In the genomic region with DNA sequence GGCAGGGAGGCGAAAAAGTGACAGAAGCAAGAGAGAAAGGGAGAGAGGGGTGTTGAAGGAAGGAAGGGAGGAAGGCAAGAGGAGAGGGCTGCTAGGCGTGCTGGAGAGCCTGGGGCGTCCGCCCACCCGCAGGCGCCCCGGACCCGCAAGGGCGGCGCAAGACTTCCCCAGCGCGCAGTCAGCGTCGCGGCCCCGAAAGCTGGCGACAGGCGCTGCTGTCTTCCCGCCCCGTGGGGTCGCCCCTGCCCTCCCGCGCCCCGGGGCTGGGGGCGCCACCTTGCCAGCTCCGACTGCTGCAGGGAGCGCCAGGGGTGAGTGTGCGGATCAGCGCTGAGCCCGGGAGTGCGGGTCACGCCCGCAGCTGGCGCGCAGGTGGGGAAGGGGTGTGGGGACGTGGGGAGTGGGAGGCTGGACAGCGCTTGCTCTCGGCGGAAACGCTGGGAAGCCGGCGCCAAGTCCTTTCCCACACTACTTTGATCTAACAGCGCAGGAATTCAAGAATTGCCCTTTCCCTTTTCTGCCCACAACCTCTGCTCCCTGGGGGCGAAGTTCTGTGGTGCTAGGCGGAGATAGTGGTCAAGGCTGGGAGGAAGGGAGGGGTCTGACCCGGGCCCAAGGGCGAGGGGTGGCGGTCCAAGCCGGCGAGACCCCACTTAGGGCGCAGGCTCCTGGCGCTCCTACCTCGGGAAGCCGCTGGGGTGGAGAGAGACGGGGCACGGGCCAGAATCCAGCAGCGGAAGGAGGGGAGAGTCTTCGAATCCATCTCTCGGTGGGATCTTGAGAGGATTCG, we compare ENCODE assay signal across 8 cellular contexts. TPM values are rescaled to one million over a fixed set of nuclear protein-coding genes. Genes with fewer than 3 reads are reported as not detected.
DNase-seq lines count a peak whose midpoint lies in the region; ATAC-seq and TF ChIP-seq lines count a peak whose summit lies in the region.

A gene (plus strand): TSS at position 175 of the 790 bp plus-strand sequence.

- no peak for TF ChIP-seq POLR2A in erythroblast (IDR thresholded peaks at IDR 0.05; ENCODE audit: low read length)

- H3K27me3 ChIP-seq in neural cell (ENCODE audit: insufficient read depth, low read depth, low read length) = peaks cover 26% of the 10 kb centered on the region

- H4K20me1 ChIP-seq in neural cell (ENCODE audit: insufficient read depth) = no peaks in the 10 kb centered on the region

- H2AFZ ChIP-seq in neural cell (ENCODE audit: low read depth, low read length) = no peak within 1 kb of the TSS

- no peak for ATAC-seq in HG02840 (IDR thresholded peaks at IDR 0.05; ENCODE audit: low FRiP score, unreplicated experiment)
- no peak for ATAC-seq in GM21723 (IDR thresholded peaks at IDR 0.05; ENCODE audit: unreplicated experiment)

- H3K4me3 ChIP-seq in neural cell (ENCODE audit: low read length) = peak within 1 kb of the TSS; percentile 73

- no peaks in the 10 kb centered on the region for H3F3A ChIP-seq in neural cell (ENCODE audit: insufficient read depth, low read length, poor library complexity, severe bottlenecking)

- peak within 1 kb of the TSS; percentile 14 for H3K9ac ChIP-seq in neural cell (ENCODE audit: low read length)

- H3K79me2 ChIP-seq in neural cell (replicated peaks; ENCODE audit: insufficient read depth, low read length) = no peaks in the 10 kb centered on the region

- TF ChIP-seq RAD21 in neural cell (conservative IDR thresholded peaks at IDR 0.05) = peak; percentile 25

- no peak within 1 kb of the TSS for H3K4me2 ChIP-seq in neural cell (ENCODE audit: low read length)

- H3K9me3 ChIP-seq in neural cell (ENCODE audit: low read length) = no peaks in the 10 kb centered on the region

- no peaks in the 10 kb centered on the region for H3K36me3 ChIP-seq in neural cell (ENCODE audit: insufficient read depth, low read length)

- TF ChIP-seq CTCF in neural cell (IDR thresholded peaks at IDR 0.05; ENCODE audit: poor library complexity, severe bottlenecking) = peak; percentile 56

- H3K27ac ChIP-seq in neural cell (ENCODE audit: low read length) = no peak within 1 kb of the TSS

- H3K9me2 ChIP-seq in neural cell (ENCODE audit: insufficient read depth, low read length) = no peaks in the 10 kb centered on the region

- no peak for TF ChIP-seq EP300 in neural cell (conservative IDR thresholded peaks at IDR 0.05; ENCODE audit: poor library complexity, severe bottlenecking)

- DNase-seq in Daoy (ENCODE audit: low read depth) (peak; percentile 38), NOMO-1 treated with dmso at 0.1 percent for 144 hours (lab: John Stamatoyannopoulos, UW; ENCODE audit: unreplicated experiment) (peak; percentile 27), erythroblast (lab: John Stamatoyannopoulos, UW) (peak; percentile 40 to 43), SHP77 treated with DMSO at 0.1 percent for 48 hours (lab: John Stamatoyannopoulos, UW) (no peak), HuH-7.5 (ENCODE audit: low spot score) (no peak)

TF ChIP-seq in neural cell, 6 proteins besides CTCF, POLR2A, EP300 and RAD21:
- peak; percentile 33 for TF ChIP-seq EZH2 (IDR thresholded peaks at IDR 0.05; ENCODE audit: borderline replicate concordance, insufficient read depth, low read length, poor library complexity, severe bottlenecking)
- peak; percentile 22 for TF ChIP-seq SMC3 (conservative IDR thresholded peaks at IDR 0.05; ENCODE audit: poor library complexity)
- TF ChIP-seq, protein P1, sequence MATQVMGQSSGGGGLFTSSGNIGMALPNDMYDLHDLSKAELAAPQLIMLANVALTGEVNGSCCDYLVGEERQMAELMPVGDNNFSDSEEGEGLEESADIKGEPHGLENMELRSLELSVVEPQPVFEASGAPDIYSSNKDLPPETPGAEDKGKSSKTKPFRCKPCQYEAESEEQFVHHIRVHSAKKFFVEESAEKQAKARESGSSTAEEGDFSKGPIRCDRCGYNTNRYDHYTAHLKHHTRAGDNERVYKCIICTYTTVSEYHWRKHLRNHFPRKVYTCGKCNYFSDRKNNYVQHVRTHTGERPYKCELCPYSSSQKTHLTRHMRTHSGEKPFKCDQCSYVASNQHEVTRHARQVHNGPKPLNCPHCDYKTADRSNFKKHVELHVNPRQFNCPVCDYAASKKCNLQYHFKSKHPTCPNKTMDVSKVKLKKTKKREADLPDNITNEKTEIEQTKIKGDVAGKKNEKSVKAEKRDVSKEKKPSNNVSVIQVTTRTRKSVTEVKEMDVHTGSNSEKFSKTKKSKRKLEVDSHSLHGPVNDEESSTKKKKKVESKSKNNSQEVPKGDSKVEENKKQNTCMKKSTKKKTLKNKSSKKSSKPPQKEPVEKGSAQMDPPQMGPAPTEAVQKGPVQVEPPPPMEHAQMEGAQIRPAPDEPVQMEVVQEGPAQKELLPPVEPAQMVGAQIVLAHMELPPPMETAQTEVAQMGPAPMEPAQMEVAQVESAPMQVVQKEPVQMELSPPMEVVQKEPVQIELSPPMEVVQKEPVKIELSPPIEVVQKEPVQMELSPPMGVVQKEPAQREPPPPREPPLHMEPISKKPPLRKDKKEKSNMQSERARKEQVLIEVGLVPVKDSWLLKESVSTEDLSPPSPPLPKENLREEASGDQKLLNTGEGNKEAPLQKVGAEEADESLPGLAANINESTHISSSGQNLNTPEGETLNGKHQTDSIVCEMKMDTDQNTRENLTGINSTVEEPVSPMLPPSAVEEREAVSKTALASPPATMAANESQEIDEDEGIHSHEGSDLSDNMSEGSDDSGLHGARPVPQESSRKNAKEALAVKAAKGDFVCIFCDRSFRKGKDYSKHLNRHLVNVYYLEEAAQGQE (IDR thresholded peaks at IDR 0.05; ENCODE audit: borderline replicate concordance) = no peak
- no peak for TF ChIP-seq POLR2AphosphoS5 (IDR thresholded peaks at IDR 0.05)
- no peak for TF ChIP-seq TAF1 (IDR thresholded peaks at IDR 0.05; ENCODE audit: low read depth)
- TF ChIP-seq MXI1 (conservative IDR thresholded peaks at IDR 0.05; ENCODE audit: poor library complexity, severe bottlenecking) = no peak

RNA-seq across cellular contexts. Expression of the gene that starts here (rescaled TPM):
- total RNA-seq in Daoy (2014; rRNA removed; shearing (Covaris generic)) = 0.48 and 0.57 TPM in 2 replicates
- polyA plus RNA-seq in neural cell = 0.28 TPM in 1 of 2 replicates, not detected in the other
- polyA minus RNA-seq in neural cell = 0.24 and 0.46 TPM in 2 replicates

Comparison
In these comparisons a context has a peak if more than half of its experiments do, and no peak if none do; other contexts are left out.
1. Peak in DNase-seq in Daoy; RNA of the gene not detected or under 1 TPM.
2. DNase-seq: peak in NOMO-1 treated with dmso at 0.1 percent for 144 hours (single experiment) and erythroblast (2 of 2); none in SHP77 treated with DMSO at 0.1 percent for 48 hours (single experiment) and HuH-7.5 (single experiment).